8 cellular contexts compared by ENCODE assay signal in the genomic region with DNA sequence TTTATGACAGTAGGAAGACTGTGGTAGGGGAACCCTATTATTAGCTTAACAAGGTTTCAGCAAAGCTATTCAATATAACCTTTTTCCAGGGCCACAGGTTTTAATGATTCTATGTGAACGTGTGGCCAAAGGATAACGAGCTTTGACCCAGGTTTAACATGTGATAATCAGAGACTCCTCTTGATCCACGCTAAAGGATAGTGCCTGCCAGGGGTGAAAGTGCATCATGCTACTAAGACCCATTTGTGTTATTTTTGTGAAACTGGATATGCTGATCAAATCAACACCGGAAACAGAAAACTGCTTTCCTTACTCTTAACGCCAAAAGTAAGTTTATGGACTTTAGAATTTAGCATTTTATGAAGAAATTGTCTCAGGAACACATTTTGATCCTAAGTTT. TPM values are rescaled to one million over a fixed set of nuclear protein-coding genes. Genes with fewer than 3 reads are reported as not detected.
DNase-seq lines count a peak whose midpoint lies in the region; ATAC-seq, FAIRE-seq and TF ChIP-seq lines count a peak whose summit lies in the region.

No MANE protein-coding gene starts in this region.

- H3K4ac ChIP-seq in mesenchymal stem cell (ENCODE audit: low read depth in 1 of 2, low read length in 2 of 2) = no peak overlapping the region

- no peak overlapping the region for H2BK12ac ChIP-seq in mesenchymal stem cell (ENCODE audit: low read length in 2 of 2)

- no peak overlapping the region for H3K14ac ChIP-seq in mesenchymal stem cell (ENCODE audit: low read length in 2 of 2)

- peak overlapping the region; percentile 92 for H3K4me3 Mint-ChIP-seq in activated naive CD4-positive, alpha-beta T cell treated with anti-CD3 and anti-CD28 coated beads, Interleukin-2, amount 50 U/mL, for 24 hours

- POLR2A ChIA-PET in K562 (lab: Yijun Ruan, JAX) = interaction anchor here (0.5 to 1.7 kb wide), 12 partner anchors 9 to 238 kb away, joined by 3 to 10 read pairs (median 4); partner anchors contain the start of gene PEBP1

- intact Hi-C loops in K562 (cut with micrococcal nuclease) (no loop called here), upper lobe of right lung (cut with DNase I) (no loop called here)

- no peaks in the 10 kb centered on the region for H3K9me3 Mint-ChIP-seq in activated naive CD4-positive, alpha-beta T cell treated with anti-CD3 and anti-CD28 coated beads, Interleukin-2, amount 50 U/mL, for 24 hours

- no peak overlapping the region for H4K91ac ChIP-seq in mesenchymal stem cell (ENCODE audit: low read length)

- H3K4me2 ChIP-seq in K562 (ENCODE audit: insufficient read depth, low read length) = peak overlapping the region; percentile 94
- H3K4me2 ChIP-seq in mesenchymal stem cell (ENCODE audit: low read length, poor library complexity, severe bottlenecking) = peak overlapping the region; percentile 70

- H3K18ac ChIP-seq in mesenchymal stem cell (ENCODE audit: low read depth in 1 of 2, low read length in 2 of 2) = no peak overlapping the region

- H3K36me3 ChIP-seq in K562 (ENCODE audit: control insufficient read depth, insufficient read depth, low read length) (0 out of 3 replicates have a peak, but pooled peaks cover 5% of the 10 kb centered on the region), mesenchymal stem cell (ENCODE audit: control insufficient read depth in 1 of 2, insufficient read depth in 2 of 2, low read depth in 1 of 2, low read length in 2 of 2) (no peaks in the 10 kb centered on the region), upper lobe of right lung (peaks cover 2% of the 10 kb centered on the region)

- no peak overlapping the region for H3K23ac ChIP-seq in mesenchymal stem cell (ENCODE audit: low read length in 2 of 2)

- no peaks in the 10 kb centered on the region for H3K9me1 ChIP-seq in K562 (ENCODE audit: control insufficient read depth, insufficient read depth, low read length)

- peaks cover 6% of the 10 kb centered on the region for H4K20me1 ChIP-seq in K562 (replicated peaks; ENCODE audit: control insufficient read depth, insufficient read depth, low read length)

- CTCF ChIA-PET in K562 (lab: Yijun Ruan, JAX; ENCODE audit: low intra/inter-chr PET ratio) = no interaction called here

- TF ChIP-seq EP300 in K562 (IDR thresholded peaks at IDR 0.05; ENCODE audit: low read length) = no peak

- peak overlapping the region; percentile 100 for H2AFZ ChIP-seq in K562 (ENCODE audit: low read depth, low read length)
- H2AFZ ChIP-seq in mesenchymal stem cell (ENCODE audit: low read depth, low read length) = no peak overlapping the region

- no peaks in the 10 kb centered on the region for H3K36me3 Mint-ChIP-seq in activated naive CD4-positive, alpha-beta T cell treated with anti-CD3 and anti-CD28 coated beads, Interleukin-2, amount 50 U/mL, for 24 hours

- peaks cover 20% of the 10 kb centered on the region for H3K79me1 ChIP-seq in mesenchymal stem cell (replicated peaks; ENCODE audit: low read length, poor library complexity, severe bottlenecking)

- FAIRE-seq in K562 (lab: Jason Lieb, UNC) = peak; percentile 35

- H3K27me3 ChIP-seq in K562 (ENCODE audit: control insufficient read depth in 2 of 2, insufficient read depth in 2 of 2, low read length in 2 of 2) = no peaks in the 10 kb centered on the region
- H3K27me3 ChIP-seq in mesenchymal stem cell (ENCODE audit: control insufficient read depth in 1 of 2, insufficient read depth in 1 of 2, low read length in 2 of 2) = no peaks in the 10 kb centered on the region
- H3K27me3 ChIP-seq in upper lobe of right lung = no peaks in the 10 kb centered on the region

- H2BK5ac ChIP-seq in mesenchymal stem cell (ENCODE audit: low read depth, low read length, poor library complexity, severe bottlenecking) = no peak overlapping the region

- no peak overlapping the region for H3K27ac Mint-ChIP-seq in activated naive CD4-positive, alpha-beta T cell treated with anti-CD3 and anti-CD28 coated beads, Interleukin-2, amount 50 U/mL, for 24 hours

- no peak for DNase-seq in activated naive CD4-positive, alpha-beta T cell (lab: John Stamatoyannopoulos, UW)
- DNase-seq in K562 (ENCODE audit: extremely low read depth in 1 of 4, low spot score in 3 of 4) (peak in 2 of 4 experiments; percentile 34 to 57), mesenchymal stem cell (no peak), upper lobe of right lung (no peak), NCI-H1417 (lab: John Stamatoyannopoulos, UW) (no peak)
- no peak for DNase-seq in stimulated activated CD4-positive, alpha-beta T cell treated with anti-CD3 and anti-CD28 coated beads, Interleukin-1b, Interleukin-23, amount 100 ng/mL, for 48 hours
- no peak for DNase-seq in NK-92 treated with Interleukin-12 subunit alpha and Interleukin-12 subunit beta, amount 100 ng/mL, for 24 hours (lab: John Stamatoyannopoulos, UW)

- H3K79me2 ChIP-seq in K562 (ENCODE audit: control insufficient read depth, insufficient read depth, low read length) = peaks cover 69% of the 10 kb centered on the region

- WGBS in K562 (ENCODE audit: insufficient coverage, low coverage, missing lambda C conversion rate) = 3% methylated on average over 5 of the region's 5 CpGs
- 72% methylated on average over 3 of the region's 5 CpGs for WGBS in mesenchymal stem cell

- no peak overlapping the region for H2BK120ac ChIP-seq in mesenchymal stem cell (ENCODE audit: low read depth, low read length)

- H2AK5ac ChIP-seq in mesenchymal stem cell (ENCODE audit: low read length, severe bottlenecking) = no peak overlapping the region

- peak; percentile 4; the same call in 1 of the 3 replicates for ATAC-seq in K562
- no peak for ATAC-seq in upper lobe of right lung

- H3K27ac ChIP-seq in K562 (ENCODE audit: extremely low read depth, low read depth, low read length) (peak overlapping the region; percentile 77), mesenchymal stem cell (ENCODE audit: low read length, poor library complexity, severe bottlenecking) (no peak overlapping the region), upper lobe of right lung (peak overlapping the region; percentile 91)

- no peak for TF ChIP-seq CTCF in K562 (IDR thresholded peaks at IDR 0.05 in 2 of 3, conservative IDR thresholded peaks at IDR 0.05 in 1 of 3; ENCODE audit: insufficient read depth in 2 of 3, low read depth in 1 of 3, low read length in 3 of 3)
- no peak for TF ChIP-seq CTCF in upper lobe of right lung (IDR thresholded peaks at IDR 0.05)

- in situ Hi-C loops in K562 (cut with MboI) = loop anchor here (25.0 kb wide), 1 partner anchor 186 kb away; no protein-coding TSS in a partner anchor

- H3K4me1 ChIP-seq in K562 (replicated peaks in 1 of 2; ENCODE audit: control insufficient read depth in 2 of 2, insufficient read depth in 2 of 2, low read length in 2 of 2) (peaks cover 14 to 26% of the 10 kb centered on the region in 2 experiments; a peak in 4 of 5 replicates), mesenchymal stem cell (ENCODE audit: control insufficient read depth, insufficient read depth, low read depth, low read length) (peaks cover 2% of the 10 kb centered on the region), upper lobe of right lung (peaks cover 49% of the 10 kb centered on the region)

- no peaks in the 10 kb centered on the region for H3K27me3 Mint-ChIP-seq in activated naive CD4-positive, alpha-beta T cell treated with anti-CD3 and anti-CD28 coated beads, Interleukin-2, amount 50 U/mL, for 24 hours

- no peak overlapping the region for H4K8ac ChIP-seq in mesenchymal stem cell (ENCODE audit: low read length)

- H3K9me3 ChIP-seq in K562 (replicated peaks; ENCODE audit: control insufficient read depth, insufficient read depth, low read depth, low read length) = no peaks in the 10 kb centered on the region
- H3K9me3 ChIP-seq in mesenchymal stem cell (ENCODE audit: control insufficient read depth, low read length) = no peaks in the 10 kb centered on the region
- H3K9me3 ChIP-seq in upper lobe of right lung = no peaks in the 10 kb centered on the region

- H3K9ac ChIP-seq in K562 (ENCODE audit: insufficient read depth in 1 of 2, low read depth in 2 of 2, low read length in 2 of 2) (peak overlapping the region in 1 of 2 experiments; percentile 89; a peak in 2 of 4 replicates), mesenchymal stem cell (ENCODE audit: low read length) (peak overlapping the region; percentile 89)

- no peak for TF ChIP-seq RAD21 in K562 (CRISPR knock-in tag; conservative IDR thresholded peaks at IDR 0.05 in 1 of 2, IDR thresholded peaks at IDR 0.05 in 1 of 2)

- peaks cover 57% of the 10 kb centered on the region for H3K4me1 Mint-ChIP-seq in activated naive CD4-positive, alpha-beta T cell treated with anti-CD3 and anti-CD28 coated beads, Interleukin-2, amount 50 U/mL, for 24 hours

- no TSS peak for BruUV-seq in K562 (replicated peaks; lab: Mats Ljungman, UMichigan)

- no peak for TF ChIP-seq POLR2A in K562 (conservative IDR thresholded peaks at IDR 0.05)

- H3K4me3 ChIP-seq in K562 (peak overlapping the region; percentile 39), mesenchymal stem cell (ENCODE audit: insufficient read depth in 1 of 2, low read depth in 1 of 2, low read length in 2 of 2) (peak overlapping the region in 1 of 2 experiments; percentile 99), upper lobe of right lung (peak overlapping the region; percentile 86)

- H2BK15ac ChIP-seq in mesenchymal stem cell (ENCODE audit: low read depth, poor library complexity, severe bottlenecking) = no peak overlapping the region

RNA-seq across cellular contexts. Expression of gene TAOK3, which starts 0.9 kb away (rescaled TPM):
- total RNA-seq in K562 (2011; cell fraction: chromatin; rRNA removed; ENCODE audit: low replicate concordance) = 71.5 and 240 TPM in 2 replicates
- total RNA-seq in K562 (2011; cell fraction: nucleolus; rRNA removed) = 37.2 and 54.2 TPM in 2 replicates
- 77.6 and 79.9 TPM in 2 replicates for total RNA-seq in K562 (2011; cell fraction: nucleoplasm; rRNA removed)
- 40.8 and 47.1 TPM in 2 replicates for total RNA-seq in K562 (2014; rRNA removed)
- total RNA-seq in K562 (2014; rRNA removed; fragmentation: Illumina TruSeq; extraction: Trizol) = 52.7 and 62.8 TPM in 2 replicates
- total RNA-seq in K562 (2015; rRNA removed; fragmentation: Illumina TruSeq; extraction: Trizol) = 58.4 and 66.5 TPM in 2 replicates
- total RNA-seq in K562 (2021) = 40.7 and 45.7 TPM in 2 replicates
- polyA plus RNA-seq in K562 (2011; rRNA removed) = 57.3 and 60.2 TPM in 2 replicates
- polyA plus RNA-seq in K562 (2011; cell fraction: cytosol; rRNA removed) = 28.8 and 41.0 TPM in 2 replicates
- 32.1 and 33.0 TPM in 2 replicates for polyA plus RNA-seq in K562 (2011; cell fraction: nucleus; rRNA removed)
- 30.3 and 35.6 TPM in 2 replicates for polyA plus RNA-seq in K562 (2012)
- polyA plus RNA-seq in K562 (2014; fragmentation: Illumina TruSeq; extraction: Trizol) = 70.8 and 83.5 TPM in 2 replicates
- 10 to 100 TPM; 24.3 to 28.0 TPM for polyA plus RNA-seq in K562 (2014; fragmentation: Nextera tagmentation; extraction: Ambion mirVana)
- 35.7 and 42.5 TPM in 2 replicates for polyA plus RNA-seq in K562 (2014; rRNA removed)
- 114 TPM in 2 replicates for polyA minus RNA-seq in K562 (2011; rRNA and poly(A)+ RNA removed)
- polyA minus RNA-seq in K562 (2011; cell fraction: cytosol; rRNA and poly(A)+ RNA removed) = 32.5 and 38.7 TPM in 2 replicates
- 30.8 and 64.6 TPM in 2 replicates for polyA minus RNA-seq in K562 (2011; cell fraction: nucleus; rRNA and poly(A)+ RNA removed)
- 31.9 TPM for polyA plus RNA-seq in mesenchymal stem cell (2013, experiment 1 of 2)
- 31.5 TPM for polyA plus RNA-seq in mesenchymal stem cell (2013, experiment 2 of 2)
- 64.1 TPM for total RNA-seq in upper lobe of right lung

RNA-seq across cellular contexts. Expression of gene SUDS3, which starts 2.7 kb away (rescaled TPM):
- total RNA-seq in K562 (2011; cell fraction: chromatin; rRNA removed; ENCODE audit: low replicate concordance) = 42.9 and 58.5 TPM in 2 replicates
- 29.9 and 31.8 TPM in 2 replicates for total RNA-seq in K562 (2011; cell fraction: nucleolus; rRNA removed)
- total RNA-seq in K562 (2011; cell fraction: nucleoplasm; rRNA removed) = 77.4 and 101 TPM in 2 replicates
- 20.3 and 23.1 TPM in 2 replicates for total RNA-seq in K562 (2014; rRNA removed)
- total RNA-seq in K562 (2014; rRNA removed; fragmentation: Illumina TruSeq; extraction: Trizol) = 29.1 and 29.3 TPM in 2 replicates
- 28.5 and 29.3 TPM in 2 replicates for total RNA-seq in K562 (2015; rRNA removed; fragmentation: Illumina TruSeq; extraction: Trizol)
- total RNA-seq in K562 (2021) = 20.9 and 23.3 TPM in 2 replicates
- polyA plus RNA-seq in K562 (2011; rRNA removed) = 25.7 and 30.5 TPM in 2 replicates
- polyA plus RNA-seq in K562 (2011; cell fraction: cytosol; rRNA removed) = 9.6 and 19.5 TPM in 2 replicates
- polyA plus RNA-seq in K562 (2011; cell fraction: nucleus; rRNA removed) = 29.9 and 36.5 TPM in 2 replicates
- polyA plus RNA-seq in K562 (2012) = 14.6 and 23.5 TPM in 2 replicates
- 19.6 and 24.0 TPM in 2 replicates for polyA plus RNA-seq in K562 (2014; fragmentation: Illumina TruSeq; extraction: Trizol)
- polyA plus RNA-seq in K562 (2014; fragmentation: Nextera tagmentation; extraction: Ambion mirVana) = 10 to 100 TPM in 1 of 2 experiments, 1 to 10 TPM in 1; 6.6 to 11.8 TPM
- polyA plus RNA-seq in K562 (2014; rRNA removed) = 20.6 and 24.2 TPM in 2 replicates
- 26.7 and 28.3 TPM in 2 replicates for polyA minus RNA-seq in K562 (2011; rRNA and poly(A)+ RNA removed)
- 13.2 and 16.8 TPM in 2 replicates for polyA minus RNA-seq in K562 (2011; cell fraction: cytosol; rRNA and poly(A)+ RNA removed)
- 12.0 and 17.3 TPM in 2 replicates for polyA minus RNA-seq in K562 (2011; cell fraction: nucleus; rRNA and poly(A)+ RNA removed)
- 19.3 TPM for polyA plus RNA-seq in mesenchymal stem cell (2013, experiment 1 of 2)
- polyA plus RNA-seq in mesenchymal stem cell (2013, experiment 2 of 2) = 19.4 TPM
- total RNA-seq in upper lobe of right lung = 28.8 TPM
